In genomic region chr20:953742-954141, GRCh38 we compare ENCODE assay signal across 11 cellular contexts. TPM values are rescaled to one million over a fixed set of nuclear protein-coding genes. Genes with fewer than 3 reads are reported as not detected.
A peak's percentile ranks its signal among the peaks of the same experiment; 100 is the strongest.
DNase-seq lines count a peak whose midpoint lies in the region; ATAC-seq and TF ChIP-seq lines count a peak whose summit lies in the region.
"Had no signal": no experiment of that assay in that cellular context is flagged by ENCODE, and none has a peak within 500 bp of the region (broad histone marks: within the 10 kb centered on the region; RNA-seq: fewer than 3 reads in every experiment).

No MANE protein-coding gene starts in this region.

- H3K27me3 Mint-ChIP-seq in stimulated activated naive CD8-positive, alpha-beta T cell treated with anti-CD3 and anti-CD28 coated beads, Interleukin-15, amount 100 ng/mL, for 72 hours = peaks cover 51% of the 10 kb centered on the region

- H3K4me1 Mint-ChIP-seq in stimulated activated naive CD8-positive, alpha-beta T cell treated with anti-CD3 and anti-CD28 coated beads, Interleukin-15, amount 100 ng/mL, for 72 hours = no peaks in the 10 kb centered on the region
- H3K4me1 Mint-ChIP-seq: activated CD4-positive, alpha-beta T cell treated with anti-CD3 and anti-CD28 coated beads, Interleukin-2, amount 10 ng/mL, durations not matched to agents 7 days and 5 days had no signal

- H3K9me3 Mint-ChIP-seq in stimulated activated naive CD8-positive, alpha-beta T cell treated with anti-CD3 and anti-CD28 coated beads, Interleukin-15, amount 100 ng/mL, for 72 hours = no peaks in the 10 kb centered on the region
- H3K9me3 Mint-ChIP-seq: activated CD4-positive, alpha-beta T cell treated with anti-CD3 and anti-CD28 coated beads, Interleukin-2, amount 10 ng/mL, durations not matched to agents 7 days and 5 days had no signal

- H3K27ac ChIP-seq in foreskin keratinocyte = no peak overlapping the region

- peaks cover 11% of the 10 kb centered on the region for H3K27me3 ChIP-seq in foreskin keratinocyte

- H3K4me3 Mint-ChIP-seq in stimulated activated naive CD8-positive, alpha-beta T cell treated with anti-CD3 and anti-CD28 coated beads, Interleukin-15, amount 100 ng/mL, for 72 hours = no peak overlapping the region
- H3K4me3 Mint-ChIP-seq: activated CD4-positive, alpha-beta T cell treated with anti-CD3 and anti-CD28 coated beads, Interleukin-2, amount 10 ng/mL, durations not matched to agents 7 days and 5 days had no signal

- DNase-seq in stimulated activated naive CD8-positive, alpha-beta T cell treated with anti-CD3 and anti-CD28 coated beads, Interleukin-15, Interleukin-2, amounts not matched to agents 100 U/mL and 50 U/mL, for 24 hours = peak; percentile 9
- no peak for DNase-seq in stimulated activated naive CD8-positive, alpha-beta T cell treated with anti-CD3 and anti-CD28 coated beads, Interleukin-15, amount 100 ng/mL, for 72 hours
- DNase-seq in RPMI8226 = peak; percentile 31
- peak in 1 of 2 donors; percentile 4 for DNase-seq in foreskin keratinocyte
- no peak for DNase-seq in NCI-H2107 (lab: John Stamatoyannopoulos, UW)
- no peak for DNase-seq in Kasumi-1 (lab: John Stamatoyannopoulos, UW)
- DNase-seq: activated CD4-positive, alpha-beta T cell treated with anti-CD3 and anti-CD28 coated beads, Interleukin-2, amount 10 ng/mL, durations not matched to agents 7 days and 5 days; aorta had no signal

- no peak overlapping the region for H3K27ac Mint-ChIP-seq in stimulated activated naive CD8-positive, alpha-beta T cell treated with anti-CD3 and anti-CD28 coated beads, Interleukin-15, amount 100 ng/mL, for 72 hours
- H3K27ac Mint-ChIP-seq: activated CD4-positive, alpha-beta T cell treated with anti-CD3 and anti-CD28 coated beads, Interleukin-2, amount 10 ng/mL, durations not matched to agents 7 days and 5 days had no signal

- H3K4me1 ChIP-seq in foreskin keratinocyte = no peaks in the 10 kb centered on the region

- ATAC-seq in stimulated activated naive CD8-positive, alpha-beta T cell treated with anti-CD3 and anti-CD28 coated beads, Interleukin-15, Interleukin-2, amounts not matched to agents 100 U/mL and 50 U/mL, for 24 hours = no peak
- no peak for ATAC-seq in stimulated activated naive CD8-positive, alpha-beta T cell treated with anti-CD3 and anti-CD28 coated beads, Interleukin-15, amount 100 ng/mL, for 72 hours
- ATAC-seq in foreskin keratinocyte (no peak), HG02610 (IDR thresholded peaks at IDR 0.05; ENCODE audit: unreplicated experiment) (no peak), GM21360 (IDR thresholded peaks at IDR 0.05; ENCODE audit: unreplicated experiment) (no peak)

- peak; percentile 46 for TF ChIP-seq CTCF in foreskin keratinocyte (conservative IDR thresholded peaks at IDR 0.05)

RNA-seq across cellular contexts. Expression of gene ANGPT4, which starts 37.6 kb away (rescaled TPM):
- total RNA-seq in foreskin keratinocyte = not detected in 2 replicates
- not detected in 2 replicates for polyA plus RNA-seq in foreskin keratinocyte
- total RNA-seq: activated CD4-positive, alpha-beta T cell treated with anti-CD3 and anti-CD28 coated beads, Interleukin-2, amount 10 ng/mL, durations not matched to agents 7 days and 5 days; temporal lobe had no signal

RNA-seq across cellular contexts. Expression of gene RSPO4, which starts 48.4 kb away (rescaled TPM):
- total RNA-seq in foreskin keratinocyte = not detected in 2 replicates
- 0.07 TPM in 1 of 2 replicates, not detected in the other for polyA plus RNA-seq in foreskin keratinocyte
- total RNA-seq: temporal lobe had no signal
- polyA plus RNA-seq: aorta had no signal

Comparison
In these comparisons a context has a peak if more than half of its experiments do, and no peak if none do; other contexts are left out.
1. DNase-seq: peak in stimulated activated naive CD8-positive, alpha-beta T cell treated with anti-CD3 and anti-CD28 coated beads, Interleukin-15, Interleukin-2, amounts not matched to agents 100 U/mL and 50 U/mL, for 24 hours (single experiment) and RPMI8226 (single experiment); none in stimulated activated naive CD8-positive, alpha-beta T cell treated with anti-CD3 and anti-CD28 coated beads, Interleukin-15, amount 100 ng/mL, for 72 hours (0 of 2), NCI-H2107 (single experiment) and Kasumi-1 (0 of 2).